ENCODE assay signal across 18 cellular contexts in genomic region chr14:68643673-68644072, GRCh38.
DNase-seq lines count a peak whose midpoint lies in the region; ATAC-seq and TF ChIP-seq lines count a peak whose summit lies in the region.
"Had no signal": no experiment of that assay in that cellular context is flagged by ENCODE, and none has a peak within 500 bp of the region (broad histone marks: within the 10 kb centered on the region; RNA-seq: fewer than 3 reads in every experiment).

No MANE protein-coding gene starts in this region.

- H3K36me3 ChIP-seq in endodermal cell (ENCODE audit: control insufficient read depth, insufficient read depth, low read length) (no peaks in the 10 kb centered on the region), neuronal stem cell (replicated peaks in 1 of 2; ENCODE audit: control insufficient read depth in 2 of 2, insufficient read depth in 2 of 2, low read length in 2 of 2) (no peaks in the 10 kb centered on the region), uterus (no peaks in the 10 kb centered on the region)

- no peak overlapping the region for H3K4me2 ChIP-seq in neuronal stem cell (ENCODE audit: insufficient read depth, low read length, poor library complexity, severe bottlenecking)

- H3K4me1 ChIP-seq in endodermal cell (ENCODE audit: control insufficient read depth, insufficient read depth, low read length) (no peaks in the 10 kb centered on the region), neuronal stem cell (ENCODE audit: control insufficient read depth in 2 of 2, insufficient read depth in 1 of 2, low read depth in 1 of 2, low read length in 2 of 2) (peaks cover 3 to 6% of the 10 kb centered on the region in 2 donors), uterus (peaks cover 6 to 7% of the 10 kb centered on the region in 2 donors)

- no peaks in the 10 kb centered on the region for H3K4me1 Mint-ChIP-seq in activated CD8-positive, alpha-beta memory T cell treated with anti-CD3 and anti-CD28 coated beads, Interleukin-2, amount 10 ng/mL, durations not matched to agents 7 days and 5 days
- H3K4me1 Mint-ChIP-seq in endodermal cell = no peaks in the 10 kb centered on the region

- H3K27ac Mint-ChIP-seq in activated CD8-positive, alpha-beta memory T cell treated with anti-CD3 and anti-CD28 coated beads, Interleukin-2, amount 10 ng/mL, durations not matched to agents 7 days and 5 days = no peak overlapping the region
- no peak overlapping the region for H3K27ac Mint-ChIP-seq in endodermal cell

- no peak for ATAC-seq in activated CD8-positive, alpha-beta memory T cell treated with anti-CD3 and anti-CD28 coated beads, Interleukin-2, amount 10 ng/mL, durations not matched to agents 7 days and 5 days
- ATAC-seq in HG03354 (IDR thresholded peaks at IDR 0.05; ENCODE audit: poor library complexity, severe bottlenecking, unreplicated experiment) = no peak
- ATAC-seq: GM12878 had no signal

- H2AFZ ChIP-seq in neuronal stem cell (ENCODE audit: low read length) = no peak overlapping the region

- CTCF ChIA-PET in activated CD8-positive, alpha-beta memory T cell treated with anti-CD3 and anti-CD28 coated beads, Interleukin-2, amount 10 ng/mL, durations not matched to agents 7 days and 5 days (lab: Charles Lee) = no interaction called here

- TF ChIP-seq POLR2A in uterus (IDR thresholded peaks at IDR 0.05) = no peak

- TF ChIP-seq CTCF in endodermal cell (conservative IDR thresholded peaks at IDR 0.05) (no peak), uterus (IDR thresholded peaks at IDR 0.05) (no peak)

- WGBS in endodermal cell (ENCODE audit: insufficient coverage in 1 of 2, insufficient read length in 1 of 2), 2 experiments = 97 to 100% methylated on average over 2 of the region's 2 CpGs
- no CpG with 5 or more reads among the region's 2 CpGs for WGBS in neuronal stem cell (ENCODE audit: extremely low coverage in 2 of 2, insufficient read length in 2 of 2, insufficient replicate concordance in 1 of 2), 2 donors

- H3K9me3 Mint-ChIP-seq in activated CD8-positive, alpha-beta memory T cell treated with anti-CD3 and anti-CD28 coated beads, Interleukin-2, amount 10 ng/mL, durations not matched to agents 7 days and 5 days (ENCODE audit: low read depth) = peaks cover 11% of the 10 kb centered on the region
- peaks cover 15% of the 10 kb centered on the region for H3K9me3 Mint-ChIP-seq in endodermal cell

- no peak overlapping the region for H3K27ac ChIP-seq in endodermal cell (ENCODE audit: low read depth, low read length)
- no peak overlapping the region for H3K27ac ChIP-seq in neuronal stem cell (replicated peaks; ENCODE audit: low read length)
- H3K27ac ChIP-seq in uterus = peak overlapping the region; percentile 40 to 70
- H3K27ac ChIP-seq: HL-60 had no signal

- no peak overlapping the region for H3K14ac ChIP-seq in neuronal stem cell (ENCODE audit: low read length)

- no peaks in the 10 kb centered on the region for H3K79me1 ChIP-seq in neuronal stem cell (ENCODE audit: low read depth, low read length)

- no peaks in the 10 kb centered on the region for H3K27me3 ChIP-seq in endodermal cell (ENCODE audit: control insufficient read depth, insufficient read depth, low read length, poor library complexity, severe bottlenecking)
- H3K27me3 ChIP-seq in neuronal stem cell (ENCODE audit: control insufficient read depth in 3 of 3, insufficient read depth in 3 of 3, low read depth in 1 of 3, low read length in 3 of 3) = no peaks in the 10 kb centered on the region
- H3K27me3 ChIP-seq in uterus = no peaks in the 10 kb centered on the region

- H2AK5ac ChIP-seq in neuronal stem cell (ENCODE audit: low read depth, low read length) = no peak overlapping the region

- H3K36me3 Mint-ChIP-seq in activated CD8-positive, alpha-beta memory T cell treated with anti-CD3 and anti-CD28 coated beads, Interleukin-2, amount 10 ng/mL, durations not matched to agents 7 days and 5 days = peaks cover 2% of the 10 kb centered on the region
- H3K36me3 Mint-ChIP-seq in endodermal cell (ENCODE audit: low read depth) = no peaks in the 10 kb centered on the region

- peak; percentile 28 for DNase-seq in activated CD8-positive, alpha-beta memory T cell treated with anti-CD3 and anti-CD28 coated beads, Interleukin-2, amount 50 U/mL, for 48 hours
- no peak for DNase-seq in activated CD8-positive, alpha-beta memory T cell treated with anti-CD3 and anti-CD28 coated beads, Interleukin-2, amount 10 ng/mL, durations not matched to agents 7 days and 5 days
- DNase-seq in endodermal cell (peak; percentile 35), neuronal stem cell (ENCODE audit: low spot score) (no peak), uterus (peak in 1 of 2 donors; percentile 46), NCI-H1048 (lab: John Stamatoyannopoulos, UW) (no peak), amniotic stem cell (lab: John Stamatoyannopoulos, UW) (no peak)
- DNase-seq: C1 segment of cervical spinal cord, DND-41, HCEC 1CT, MV-4-11, NCI-H1436, NCI-H2029, NCI-H510A, NCI-H82 had no signal

- no peak overlapping the region for H2BK120ac ChIP-seq in neuronal stem cell (ENCODE audit: low read depth, low read length)

- H3K4ac ChIP-seq in neuronal stem cell (ENCODE audit: low read length) = no peak overlapping the region

- no peak overlapping the region for H2BK5ac ChIP-seq in neuronal stem cell (ENCODE audit: low read length)

- intact Hi-C loops in uterus (cut with DNase I; ENCODE audit: low total_unique reads) = no loop called here

- no peak overlapping the region for H3K4me3 Mint-ChIP-seq in activated CD8-positive, alpha-beta memory T cell treated with anti-CD3 and anti-CD28 coated beads, Interleukin-2, amount 10 ng/mL, durations not matched to agents 7 days and 5 days
- no peak overlapping the region for H3K4me3 Mint-ChIP-seq in endodermal cell

- no peak overlapping the region for H3K23ac ChIP-seq in neuronal stem cell (ENCODE audit: low read depth, low read length, poor library complexity)

- peak overlapping the region; percentile 87 for H2BK15ac ChIP-seq in neuronal stem cell (ENCODE audit: low read length)

- no peaks in the 10 kb centered on the region for H3K27me3 Mint-ChIP-seq in activated CD8-positive, alpha-beta memory T cell treated with anti-CD3 and anti-CD28 coated beads, Interleukin-2, amount 10 ng/mL, durations not matched to agents 7 days and 5 days
- H3K27me3 Mint-ChIP-seq in endodermal cell (ENCODE audit: insufficient read depth) = no peaks in the 10 kb centered on the region

- H3K9ac ChIP-seq in endodermal cell (ENCODE audit: extremely low read depth, low read length, poor library complexity, severe bottlenecking) (no peak overlapping the region), neuronal stem cell (ENCODE audit: low read depth, low read length, poor library complexity) (no peak overlapping the region)

- H4K91ac ChIP-seq in neuronal stem cell (ENCODE audit: low read depth, low read length, poor library complexity) = no peak overlapping the region

- H2BK12ac ChIP-seq in neuronal stem cell (ENCODE audit: low read length) = no peak overlapping the region

- H3K4me3 ChIP-seq in endodermal cell (ENCODE audit: low read length) (no peak overlapping the region), neuronal stem cell (ENCODE audit: low read length in 2 of 2) (no peak overlapping the region), uterus (no peak overlapping the region)
- H3K4me3 ChIP-seq: GM12878 had no signal

- H3K18ac ChIP-seq in neuronal stem cell (ENCODE audit: low read length) = no peak overlapping the region

- H3K9me3 ChIP-seq in endodermal cell (ENCODE audit: control insufficient read depth, low read length) (peaks cover 28% of the 10 kb centered on the region), neuronal stem cell (replicated peaks in 1 of 2; ENCODE audit: control insufficient read depth in 2 of 2, insufficient read depth in 1 of 2, low read depth in 1 of 2, low read length in 2 of 2) (peaks cover 13 to 31% of the 10 kb centered on the region in 2 donors), uterus (no peaks in the 10 kb centered on the region)

- H4K8ac ChIP-seq in neuronal stem cell (ENCODE audit: low read depth, low read length) = no peak overlapping the region

Comparison
In these comparisons a context has a peak if more than half of its experiments do, and no peak if none do; other contexts are left out.
1. DNase-seq: peak in activated CD8-positive, alpha-beta memory T cell treated with anti-CD3 and anti-CD28 coated beads, Interleukin-2, amount 50 U/mL, for 48 hours (single experiment) and endodermal cell (single experiment); none in activated CD8-positive, alpha-beta memory T cell treated with anti-CD3 and anti-CD28 coated beads, Interleukin-2, amount 10 ng/mL, durations not matched to agents 7 days and 5 days (single experiment), neuronal stem cell (single experiment), NCI-H1048 (single experiment) and amniotic stem cell (single experiment).
2. H3K27ac ChIP-seq: peak in uterus (2 of 2); none in endodermal cell (single experiment) and neuronal stem cell (single experiment).